In the genomic region with DNA sequence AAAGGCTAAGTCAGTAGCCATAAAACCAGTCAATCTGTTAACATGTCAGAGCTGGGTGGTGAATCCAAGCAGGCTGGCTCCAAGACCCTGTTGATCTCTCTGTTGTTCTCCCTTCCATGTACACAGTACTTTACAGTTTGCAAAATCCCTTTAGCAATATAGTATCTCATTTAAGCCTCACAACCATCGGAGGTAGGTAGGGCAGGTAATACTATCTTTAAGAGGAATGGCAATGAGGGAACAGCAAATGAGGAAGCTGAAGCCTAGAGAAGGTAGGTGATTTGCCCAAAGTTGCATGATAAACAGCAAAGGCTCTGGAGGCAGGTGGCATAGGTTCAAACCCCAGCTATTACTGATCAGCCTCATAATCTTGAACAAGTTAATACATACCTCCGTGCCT, we compare ENCODE assay signal across 23 cellular contexts.
"Had no signal": no experiment of that assay in that cellular context is flagged by ENCODE, and none has a peak within 500 bp of the region (broad histone marks: within the 10 kb centered on the region; RNA-seq: fewer than 3 reads in every experiment).

No MANE protein-coding gene starts in this region.

- H3K9me3 ChIP-seq: ovary, psoas muscle, right lobe of liver, sigmoid colon, stomach, suprapubic skin, testis, tibial artery, transverse colon, upper lobe of right lung, uterus had no signal

- H3K4me2 ChIP-seq: neural progenitor cell had no signal

- H3K9ac ChIP-seq: neural progenitor cell, parathyroid adenoma had no signal

- H3K79me2 ChIP-seq: parathyroid adenoma had no signal

- H3K4me3 ChIP-seq: neural progenitor cell, ovary, psoas muscle, right lobe of liver, sigmoid colon, stomach, suprapubic skin, tibial artery, transverse colon, upper lobe of right lung, uterus had no signal

- H3K27me3 ChIP-seq: ovary, right lobe of liver, sigmoid colon, stomach, testis, transverse colon, upper lobe of right lung, uterus had no signal

- DNase-seq: natural killer cell; occipital lobe; ovary; psoas muscle; right cardiac atrium; right lobe of liver; sigmoid colon; small intestine; stimulated activated CD4-positive, alpha-beta T cell treated with anti-CD3 and anti-CD28 coated beads, Interleukin-15, amount 100 ng/mL, for 24 hours; stimulated activated CD4-positive, alpha-beta T cell treated with anti-CD3 and anti-CD28 coated beads, Interleukin-2, amount 100 ng/mL, for 24 hours; stimulated activated CD4-positive, alpha-beta T cell treated with anti-CD3 and anti-CD28 coated beads, Interleukin-2, amount 100 ng/mL, for 48 hours; stimulated activated CD4-positive, alpha-beta T cell treated with anti-CD3 and anti-CD28 coated beads, Interleukin-4, amount 100 ng/mL, for 24 hours; stimulated activated naive B cell treated with anti-CD40 and anti-IgM and Interleukin-4, amounts not matched to agents 10 μg/mL and 1 μg/mL and 100 μg/mL, for 72 hours; stimulated activated naive CD4-positive, alpha-beta T cell treated with Interleukin-2 at 50 U/mL for 16 hours; stomach; testis; tibial artery; transverse colon; upper lobe of right lung; uterus had no signal

- H3K36me3 ChIP-seq: neural progenitor cell, ovary, right lobe of liver, sigmoid colon, stomach, suprapubic skin, tibial artery, transverse colon, upper lobe of right lung, uterus had no signal

- FAIRE-seq: small intestine had no signal

- H3K4me1 ChIP-seq: neural progenitor cell, parathyroid adenoma, psoas muscle, right lobe of liver, sigmoid colon, stomach, suprapubic skin, testis, tibial artery, transverse colon, upper lobe of right lung, uterus had no signal

- H2AFZ ChIP-seq: neural progenitor cell, parathyroid adenoma had no signal

- H3K27ac ChIP-seq: neural progenitor cell, ovary, parathyroid adenoma, psoas muscle, right lobe of liver, sigmoid colon, stomach, suprapubic skin, testis, tibial artery, transverse colon, upper lobe of right lung, uterus had no signal
